In genomic region chr10:34061846-34062245, GRCh38 we compare ENCODE assay signal across 18 cellular contexts.
"Had no signal": no experiment of that assay in that cellular context is flagged by ENCODE, and none has a peak within 500 bp of the region (broad histone marks: within the 10 kb centered on the region; RNA-seq: fewer than 3 reads in every experiment).

No MANE protein-coding gene starts in this region.

- H3K4me2 ChIP-seq: smooth muscle cell had no signal

- H3K27ac ChIP-seq: esophagus muscularis mucosa, gastrocnemius medialis, ovary, suprapubic skin, thyroid gland, upper lobe of left lung, vagina had no signal

- DNase-seq: effector memory CD4-positive, alpha-beta T cell; gastrocnemius medialis; glutamatergic neuron; mesendoderm; naive thymus-derived CD8-positive, alpha-beta T cell; nucleus accumbens; ovary; right cardiac atrium; stimulated activated CD4-positive, alpha-beta T cell treated with anti-CD3 and anti-CD28 coated beads, Interleukin-2, amount 100 ng/mL, for 48 hours; stimulated activated CD8-positive, alpha-beta memory T cell treated with anti-CD3 and anti-CD28 coated beads, Interleukin-4, amount 100 ng/mL, for 48 hours; stimulated activated naive CD8-positive, alpha-beta T cell treated with anti-CD3 and anti-CD28 coated beads, Interleukin-15, Interleukin-2, amounts not matched to agents 100 U/mL and 50 U/mL, for 24 hours; upper lobe of left lung had no signal

- ATAC-seq: gastrocnemius medialis; naive thymus-derived CD8-positive, alpha-beta T cell; right cardiac atrium; stimulated activated effector memory CD8-positive, alpha-beta T cell treated with anti-CD3 and anti-CD28 coated beads, Interleukin-12 subunit alpha, Interleukin-12 subunit beta, amount 100 ng/mL, for 72 hours; stimulated activated naive CD8-positive, alpha-beta T cell treated with anti-CD3 and anti-CD28 coated beads, Interleukin-15, Interleukin-2, amounts not matched to agents 100 U/mL and 50 U/mL, for 24 hours had no signal

- H3K36me3 ChIP-seq: esophagus muscularis mucosa, gastrocnemius medialis, ovary, suprapubic skin, thyroid gland, upper lobe of left lung, vagina had no signal

- H3K9me3 ChIP-seq: ovary, thyroid gland, vagina had no signal

- H3K4me3 ChIP-seq: esophagus muscularis mucosa, gastrocnemius medialis, ovary, smooth muscle cell, suprapubic skin, thyroid gland, upper lobe of left lung, vagina had no signal

- H3K4me1 ChIP-seq: gastrocnemius medialis, upper lobe of left lung had no signal

- H3K27me3 ChIP-seq: esophagus muscularis mucosa, gastrocnemius medialis, ovary, suprapubic skin, thyroid gland, upper lobe of left lung, vagina had no signal
